Comparison of ENCODE assay signal across 8 cellular contexts in genomic region chr19:56839665-56840451, GRCh38. TPM values are rescaled to one million over a fixed set of nuclear protein-coding genes. Genes with fewer than 3 reads are reported as not detected.
DNase-seq lines count a peak whose midpoint lies in the region; ATAC-seq and TF ChIP-seq lines count a peak whose summit lies in the region.

No MANE protein-coding gene starts in this region.

- TF ChIP-seq CTCF in BJ (IDR thresholded peaks at IDR 0.05; ENCODE audit: insufficient read depth, low read depth, low read length): no peak
- no peak for TF ChIP-seq CTCF in foreskin fibroblast (IDR thresholded peaks at IDR 0.05; ENCODE audit: low read depth, low read length)

- DNase-seq in BJ (ENCODE audit: low read depth) (peak; percentile 5), SJCRH30 (peak; percentile 98), foreskin fibroblast (peak; percentile 33 to 74), occipital lobe (lab: John Stamatoyannopoulos, UW) (peak; percentile 99), NCI-H82 treated with DMSO at 0.1 percent for 48 hours (lab: John Stamatoyannopoulos, UW; ENCODE audit: unreplicated experiment) (no peak), MG63 (no peak), NCI-H187 (lab: John Stamatoyannopoulos, UW) (no peak)

- CTCF ChIA-PET in BJ (lab: Yijun Ruan, JAX): no interaction called here

- POLR2A ChIA-PET in BJ (lab: Charles Lee): no interaction called here

- H3K4me1 ChIP-seq in SJCRH30: peaks cover 17% of the 10 kb centered on the region

- H3K9me3 ChIP-seq in SJCRH30 (replicated peaks): no peaks in the 10 kb centered on the region
- H3K9me3 ChIP-seq in MG63: peaks cover 6% of the 10 kb centered on the region; the same call in 1 of the 2 replicates

- H3K27ac ChIP-seq in SJCRH30: peak overlapping the region; percentile 92

- no peak overlapping the region for H3K4me3 ChIP-seq in BJ (ENCODE audit: low read depth, low read length)
- peak overlapping the region; percentile 79 for H3K4me3 ChIP-seq in SJCRH30
- H3K4me3 ChIP-seq in foreskin fibroblast (ENCODE audit: low read depth in 1 of 2, low read length in 2 of 2): peak overlapping the region in 1 of 2 donors; percentile 49
- H3K4me3 ChIP-seq in MG63: no peak overlapping the region

- H3K36me3 ChIP-seq in BJ (ENCODE audit: control insufficient read depth, insufficient read depth, low read length) (no peaks in the 10 kb centered on the region), SJCRH30 (peaks cover 16% of the 10 kb centered on the region), MG63 (no peaks in the 10 kb centered on the region)

- ATAC-seq in HG02642 (IDR thresholded peaks at IDR 0.05; ENCODE audit: poor library complexity, unreplicated experiment): no peak

- no peaks in the 10 kb centered on the region for H3K27me3 ChIP-seq in BJ (ENCODE audit: control insufficient read depth, insufficient read depth, low read length)
- no peaks in the 10 kb centered on the region for H3K27me3 ChIP-seq in SJCRH30
- H3K27me3 ChIP-seq in MG63: no peaks in the 10 kb centered on the region

RNA-seq across cellular contexts. Expression of gene PEG3, which starts 0.7 kb away (rescaled TPM):
- 0.02 and 0.04 TPM in 2 replicates for polyA plus RNA-seq in BJ (2011; rRNA removed)
- not detected in 2 replicates for polyA minus RNA-seq in BJ (2011; rRNA and poly(A)+ RNA removed)
- total RNA-seq in SJCRH30 (2014; rRNA removed; shearing (Covaris generic)): 501 and 545 TPM in 2 replicates
- total RNA-seq in occipital lobe: 62.5 TPM
- not detected in 2 replicates for total RNA-seq in MG63 (2014; rRNA removed; shearing (Covaris generic); ENCODE audit: low replicate concordance)

RNA-seq across cellular contexts. Expression of gene ZIM2, which starts 0.7 kb away (rescaled TPM):
- polyA plus RNA-seq in BJ (2011; rRNA removed): not detected in 2 replicates
- not detected in 2 replicates for polyA minus RNA-seq in BJ (2011; rRNA and poly(A)+ RNA removed)
- 7.1 and 8.9 TPM in 2 replicates for total RNA-seq in SJCRH30 (2014; rRNA removed; shearing (Covaris generic))
- 1.7 TPM for total RNA-seq in occipital lobe
- total RNA-seq in MG63 (2014; rRNA removed; shearing (Covaris generic); ENCODE audit: low replicate concordance): not detected in 2 replicates

Comparison
In these comparisons a context has a peak if more than half of its experiments do, and no peak if none do; other contexts are left out.
1. DNase-seq: peak in BJ (single experiment), SJCRH30 (2 of 2), foreskin fibroblast (2 of 2) and occipital lobe (single experiment); none in NCI-H82 treated with DMSO at 0.1 percent for 48 hours (single experiment), MG63 (single experiment) and NCI-H187 (0 of 2).
2. RNA of gene PEG3, which starts 0.7 kb away (total RNA-seq): 501 to 545 TPM in SJCRH30 and 62.5 TPM in occipital lobe (single experiment); not detected in MG63; every median in the first group is over 10 times any median in the second.